Comparison of ENCODE assay signal across 9 cellular contexts in the genomic region with DNA sequence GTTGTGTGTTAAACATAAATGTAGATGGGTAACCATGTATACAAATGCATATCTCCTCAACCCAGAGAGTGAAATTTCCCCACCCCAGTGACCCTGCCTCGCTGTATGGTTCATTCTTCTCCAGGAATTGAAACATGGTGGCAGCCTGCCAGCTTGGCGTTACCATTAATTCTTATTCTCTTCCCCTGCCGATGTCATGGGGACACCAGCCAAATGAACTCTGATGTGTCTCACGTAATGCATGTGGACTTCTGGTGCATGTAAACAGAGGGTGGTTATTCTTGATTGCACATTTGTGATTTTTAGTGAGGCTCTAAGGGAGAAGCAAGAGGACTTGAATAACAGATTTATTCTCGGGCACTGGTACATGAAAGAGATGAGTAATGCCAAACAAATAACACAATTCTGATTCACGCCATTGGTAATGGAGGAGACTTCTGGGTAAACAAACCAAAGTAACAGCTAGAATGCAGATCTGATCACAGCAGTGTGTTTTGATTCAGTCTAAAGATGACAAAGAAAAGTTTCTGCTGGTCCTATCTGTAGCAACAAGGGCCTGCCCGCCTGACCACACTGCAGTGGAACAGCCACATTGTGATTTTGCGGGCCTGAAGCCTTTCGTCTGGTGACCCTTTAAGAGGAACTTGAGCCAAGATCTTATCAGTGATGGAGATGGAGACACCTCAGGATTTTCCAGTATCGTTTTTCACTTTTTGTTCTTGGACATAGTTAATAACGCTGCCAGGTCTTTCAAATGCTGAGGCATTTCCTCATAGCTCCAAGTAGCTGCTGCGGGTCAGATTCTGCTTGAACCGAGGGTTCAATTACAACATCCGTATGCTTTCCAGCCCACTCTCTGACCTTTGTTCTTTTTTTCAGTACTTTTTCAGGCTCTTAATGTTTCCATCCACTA.
DNase-seq lines count a peak whose midpoint lies in the region; ATAC-seq, FAIRE-seq and TF ChIP-seq lines count a peak whose summit lies in the region.
"Had no signal": no experiment of that assay in that cellular context is flagged by ENCODE, and none has a peak within 500 bp of the region (broad histone marks: within the 10 kb centered on the region; RNA-seq: fewer than 3 reads in every experiment).

No MANE protein-coding gene starts in this region.

- no peaks in the 10 kb centered on the region for H3K9me1 ChIP-seq in keratinocyte (ENCODE audit: control insufficient read depth, extremely low read depth, insufficient read depth, low read length)

- dilution Hi-C loops in keratinocyte (cut with MboI; ENCODE audit: extremely low pct_ligation_motif_present, low sequenced_read_pairs) = no loop called here

- peaks cover 0 to 10% of the 10 kb centered on the region in 2 experiments for H3K36me3 ChIP-seq in keratinocyte (ENCODE audit: control insufficient read depth in 2 of 2, extremely low read depth in 1 of 2, insufficient read depth in 2 of 2, low read length in 2 of 2)

- peak overlapping the region; percentile 45 for H3K4me2 ChIP-seq in keratinocyte (ENCODE audit: control insufficient read depth, extremely low read depth, insufficient read depth, low read depth, low read length)

- no peak for TF ChIP-seq CTCF in astrocyte of the cerebellum (IDR thresholded peaks at IDR 0.05; ENCODE audit: low read depth, low read length, missing control alignments)
- no peak for TF ChIP-seq CTCF in keratinocyte (optimal IDR thresholded peaks at IDR 0.05 in 1 of 3, IDR thresholded peaks at IDR 0.05 in 1 of 3, conservative IDR thresholded peaks at IDR 0.05 in 1 of 3; ENCODE audit: extremely low read depth in 1 of 3, insufficient read depth in 2 of 3, low read length in 3 of 3)

- H3K4me1 ChIP-seq in keratinocyte (ENCODE audit: control insufficient read depth, extremely low read depth, insufficient read depth, low read length) = peaks cover 21% of the 10 kb centered on the region

- no peaks in the 10 kb centered on the region for H3K9me3 ChIP-seq in keratinocyte (ENCODE audit: control insufficient read depth, low read depth, low read length)

- H3K79me2 ChIP-seq in keratinocyte (ENCODE audit: control insufficient read depth, insufficient read depth, low read length) = no peaks in the 10 kb centered on the region

- ATAC-seq in GM21528 (IDR thresholded peaks at IDR 0.05; ENCODE audit: low FRiP score, unreplicated experiment) (no peak), HG03432 (IDR thresholded peaks at IDR 0.05; ENCODE audit: unreplicated experiment) (no peak), GM18502 (IDR thresholded peaks at IDR 0.05; ENCODE audit: poor library complexity, unreplicated experiment) (no peak)

- in situ Hi-C loops in astrocyte of the cerebellum (cut with HindIII; ENCODE audit: low sequenced_read_pairs) = no loop called here

- H3K27ac ChIP-seq in keratinocyte (ENCODE audit: control insufficient read depth, insufficient read depth, low read length) (peak overlapping the region; percentile 65), substantia nigra (ENCODE audit: low read depth, low read length, poor library complexity, severe bottlenecking) (peak overlapping the region; percentile 81)

- FAIRE-seq in keratinocyte (lab: Jason Lieb, UNC) = peak; percentile 64

- H2AFZ ChIP-seq in keratinocyte (ENCODE audit: control insufficient read depth, low read length) = no peak overlapping the region

- no peak overlapping the region for H3K4me3 ChIP-seq in astrocyte of the cerebellum (ENCODE audit: low read depth, low read length)
- H3K4me3 ChIP-seq in keratinocyte (ENCODE audit: control insufficient read depth in 2 of 3, extremely low read depth in 1 of 3, insufficient read depth in 2 of 3, low read depth in 1 of 3, low read length in 3 of 3) = peak overlapping the region in 1 of 3 experiments; percentile 17

- no peaks in the 10 kb centered on the region for H4K20me1 ChIP-seq in keratinocyte (ENCODE audit: control insufficient read depth, extremely low read depth, insufficient read depth, low read length)

- H3K27me3 ChIP-seq in keratinocyte (ENCODE audit: control insufficient read depth, extremely low read depth, insufficient read depth, low read length) = no peaks in the 10 kb centered on the region

- peak overlapping the region; percentile 10 for H3K9ac ChIP-seq in keratinocyte (ENCODE audit: control insufficient read depth, extremely low read depth, insufficient read depth, low read length)

- DNase-seq in HS-27A (ENCODE audit: low read depth) (peak; percentile 92), astrocyte of the cerebellum (ENCODE audit: low read depth) (peak; percentile 84), keratinocyte (ENCODE audit: low read depth, low spot score) (no peak), substantia nigra (lab: John Stamatoyannopoulos, UW) (peak in 22 of 49 donors; percentile 5 to 91 (median 20)), NCI-H1694 treated with DMSO at 0.1 percent for 48 hours (lab: John Stamatoyannopoulos, UW) (no peak)
- DNase-seq: naive B cell had no signal

Comparison
In these comparisons a context has a peak if more than half of its experiments do, and no peak if none do; other contexts are left out.
1. DNase-seq: peak in HS-27A (single experiment) and astrocyte of the cerebellum (single experiment); none in keratinocyte (single experiment) and NCI-H1694 treated with DMSO at 0.1 percent for 48 hours (single experiment).